Comparison of ENCODE assay signal across 8 cellular contexts in the genomic region with DNA sequence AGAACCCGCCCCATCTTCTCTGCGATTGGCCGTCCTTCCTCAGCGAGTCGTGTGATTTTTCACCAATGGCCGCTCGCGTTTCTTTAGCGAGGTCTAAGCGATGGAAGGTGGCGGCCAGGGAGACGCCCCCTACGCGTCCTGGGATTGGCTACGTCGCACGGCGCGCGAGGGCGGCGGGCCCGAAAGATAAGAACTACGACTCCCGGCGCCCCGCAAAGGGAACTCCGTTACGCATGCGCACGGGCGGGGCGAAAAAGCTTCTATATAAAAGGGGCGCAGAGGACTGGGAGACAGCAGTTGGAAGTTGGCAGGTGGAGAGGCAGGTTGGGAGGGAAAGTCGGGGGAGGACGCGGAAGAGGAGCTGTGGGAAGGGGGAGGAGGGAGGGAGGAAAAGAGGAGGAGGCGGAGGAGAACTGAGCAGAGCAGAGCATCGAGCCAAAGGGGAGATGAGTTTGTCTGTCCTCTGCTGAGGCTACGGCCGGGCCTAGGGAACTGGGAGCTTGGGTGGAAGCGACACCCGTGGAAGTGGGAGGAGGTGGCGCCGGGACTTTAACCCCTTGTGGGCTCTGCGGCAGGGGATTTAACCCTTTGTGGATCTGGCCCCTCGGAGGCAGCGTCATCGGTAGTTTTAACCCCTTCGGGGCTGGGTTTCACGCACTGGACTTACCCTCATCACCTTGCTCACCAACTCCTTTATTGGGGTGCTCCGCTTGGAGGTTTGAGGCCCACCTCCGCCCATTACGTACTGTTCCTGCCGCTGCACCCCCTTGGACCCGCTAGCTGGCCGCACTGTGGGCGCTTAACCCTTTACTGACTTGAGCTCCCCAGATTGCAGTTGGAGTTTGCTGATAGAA. TPM values are rescaled to one million over a fixed set of nuclear protein-coding genes. Genes with fewer than 3 reads are reported as not detected.
DNase-seq lines count a peak whose midpoint lies in the region; ATAC-seq, FAIRE-seq and TF ChIP-seq lines count a peak whose summit lies in the region.

A gene with protein sequence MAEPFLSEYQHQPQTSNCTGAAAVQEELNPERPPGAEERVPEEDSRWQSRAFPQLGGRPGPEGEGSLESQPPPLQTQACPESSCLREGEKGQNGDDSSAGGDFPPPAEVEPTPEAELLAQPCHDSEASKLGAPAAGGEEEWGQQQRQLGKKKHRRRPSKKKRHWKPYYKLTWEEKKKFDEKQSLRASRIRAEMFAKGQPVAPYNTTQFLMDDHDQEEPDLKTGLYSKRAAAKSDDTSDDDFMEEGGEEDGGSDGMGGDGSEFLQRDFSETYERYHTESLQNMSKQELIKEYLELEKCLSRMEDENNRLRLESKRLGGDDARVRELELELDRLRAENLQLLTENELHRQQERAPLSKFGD (plus strand): TSS at position 293 of the 854 bp plus-strand sequence. CDS start 716 bp downstream, outside the sequence.

- FAIRE-seq in keratinocyte (lab: Jason Lieb, UNC), result peak; percentile 26

- peaks cover 29% of the 10 kb centered on the region for H3K4me1 Mint-ChIP-seq in chondrocyte (ENCODE audit: low read depth)

- H3K9me1 ChIP-seq in keratinocyte (ENCODE audit: control insufficient read depth, extremely low read depth, insufficient read depth, low read length), result no peaks in the 10 kb centered on the region

- peak within 1 kb of the TSS; percentile 70 to 97 (median 92) for H3K4me3 ChIP-seq in keratinocyte (ENCODE audit: control insufficient read depth in 2 of 3, extremely low read depth in 1 of 3, insufficient read depth in 2 of 3, low read depth in 1 of 3, low read length in 3 of 3)

- H3K36me3 Mint-ChIP-seq in chondrocyte (ENCODE audit: low read depth), result peaks cover 4% of the 10 kb centered on the region

- H3K9ac ChIP-seq in keratinocyte (ENCODE audit: control insufficient read depth, extremely low read depth, insufficient read depth, low read length), result peak within 1 kb of the TSS; percentile 94

- no peaks in the 10 kb centered on the region for H3K9me3 ChIP-seq in keratinocyte (ENCODE audit: control insufficient read depth, low read depth, low read length)

- peaks cover 35% of the 10 kb centered on the region for H3K79me2 ChIP-seq in keratinocyte (ENCODE audit: control insufficient read depth, insufficient read depth, low read length)

- ATAC-seq in HG03439 (IDR thresholded peaks at IDR 0.05; ENCODE audit: unreplicated experiment), result peak; percentile 67

- H2AFZ ChIP-seq in keratinocyte (ENCODE audit: control insufficient read depth, low read length), result peak within 1 kb of the TSS; percentile 94

- DNase-seq in AG20443 (ENCODE audit: low spot score) (peak; percentile 96), NCI-H510A treated with DMSO at 0.1 percent for 48 hours (lab: John Stamatoyannopoulos, UW) (peak; percentile 98), chondrocyte (ENCODE audit: low spot score) (peak; percentile 99), keratinocyte (ENCODE audit: low read depth, low spot score) (peak; percentile 97)
- peak; percentile 96 to 98 for DNase-seq in activated CD4-positive, alpha-beta T cell treated with anti-CD3 and anti-CD28 coated beads for 24 hours (ENCODE audit: low read depth in 2 of 2)
- peak; percentile 98 for DNase-seq in stimulated activated CD4-positive, alpha-beta T cell treated with anti-CD3 and anti-CD28 coated beads, Interleukin-15, amount 100 ng/mL, for 1 hour (ENCODE audit: low read depth in 1 of 2, low spot score in 1 of 2)

- TF ChIP-seq CTCF in chondrocyte (IDR thresholded peaks at IDR 0.05), result no peak
- peak in 1 of 3 experiments; percentile 13 for TF ChIP-seq CTCF in keratinocyte (optimal IDR thresholded peaks at IDR 0.05 in 1 of 3, IDR thresholded peaks at IDR 0.05 in 1 of 3, conservative IDR thresholded peaks at IDR 0.05 in 1 of 3; ENCODE audit: extremely low read depth in 1 of 3, insufficient read depth in 2 of 3, low read length in 3 of 3)

- peak within 1 kb of the TSS; percentile 90 for H3K4me2 ChIP-seq in keratinocyte (ENCODE audit: control insufficient read depth, extremely low read depth, insufficient read depth, low read depth, low read length)

- no peaks in the 10 kb centered on the region for H3K27me3 ChIP-seq in keratinocyte (ENCODE audit: control insufficient read depth, extremely low read depth, insufficient read depth, low read length)

- H3K36me3 ChIP-seq in keratinocyte (ENCODE audit: control insufficient read depth in 2 of 2, extremely low read depth in 1 of 2, insufficient read depth in 2 of 2, low read length in 2 of 2), result no peaks in the 10 kb centered on the region

- H3K27me3 Mint-ChIP-seq in chondrocyte (ENCODE audit: low read depth), result no peaks in the 10 kb centered on the region

- dilution Hi-C loops in keratinocyte (cut with MboI; ENCODE audit: extremely low pct_ligation_motif_present, low sequenced_read_pairs), result no loop called here

- H3K4me3 Mint-ChIP-seq in chondrocyte (ENCODE audit: unreplicated experiment), result peak within 1 kb of the TSS; percentile 99

- H3K27ac Mint-ChIP-seq in chondrocyte (ENCODE audit: unreplicated experiment), result peak within 1 kb of the TSS; percentile 99

- peak; percentile 100 for TF ChIP-seq POLR2A in GM19193 (IDR thresholded peaks at IDR 0.05; ENCODE audit: extremely low read depth, insufficient read depth, insufficient read length)

- H3K27ac ChIP-seq in keratinocyte (ENCODE audit: control insufficient read depth, insufficient read depth, low read length), result peak within 1 kb of the TSS; percentile 99

- H4K20me1 ChIP-seq in keratinocyte (ENCODE audit: control insufficient read depth, extremely low read depth, insufficient read depth, low read length), result peaks cover 10% of the 10 kb centered on the region

- peaks cover 40% of the 10 kb centered on the region for H3K4me1 ChIP-seq in keratinocyte (ENCODE audit: control insufficient read depth, extremely low read depth, insufficient read depth, low read length)

- no peaks in the 10 kb centered on the region for H3K9me3 Mint-ChIP-seq in chondrocyte (ENCODE audit: low read depth)

RNA-seq across cellular contexts. Expression of the gene that starts here (rescaled TPM):
- 35.9 to 41.0 TPM (median 36.4 TPM) in 3 replicates for total RNA-seq in chondrocyte
- 15.3 to 22.2 TPM (median 19.9 TPM) in 3 replicates for polyA plus RNA-seq in keratinocyte
- 17.4 TPM for polyA plus RNA-seq in keratinocyte (2011; ENCODE audit: low read depth)
- 13.2 and 16.9 TPM in 2 replicates for polyA plus RNA-seq in keratinocyte (2011; cell fraction: cytosol; rRNA removed)
- polyA plus RNA-seq in keratinocyte (2011; cell fraction: nucleus; rRNA removed), result 55.2 and 57.6 TPM in 2 replicates
- polyA plus RNA-seq in keratinocyte (2012; ENCODE audit: low replicate concordance), result 20.4 and 40.9 TPM in 2 replicates
- 6.6 to 11.5 TPM (median 6.8 TPM) in 3 replicates for polyA minus RNA-seq in keratinocyte
- polyA minus RNA-seq in keratinocyte (2011; cell fraction: cytosol; rRNA and poly(A)+ RNA removed), result 13.8 TPM
- polyA minus RNA-seq in keratinocyte (2011; cell fraction: nucleus; rRNA and poly(A)+ RNA removed), result 12.7 and 19.0 TPM in 2 replicates

Comparison
In these comparisons a context has a peak if more than half of its experiments do, and no peak if none do; other contexts are left out.
1. Peak in every context shown above with its lines: DNase-seq, ATAC-seq, H3K4me3 ChIP-seq and H3K27ac ChIP-seq.